8 cellular contexts compared by ENCODE assay signal in genomic region chr15:78640840-78641733, GRCh38. TPM values are rescaled to one million over a fixed set of nuclear protein-coding genes. Genes with fewer than 3 reads are reported as not detected.
DNase-seq lines count a peak whose midpoint lies in the region; ATAC-seq and TF ChIP-seq lines count a peak whose summit lies in the region.
"Had no signal": no experiment of that assay in that cellular context is flagged by ENCODE, and none has a peak within 500 bp of the region (broad histone marks: within the 10 kb centered on the region; RNA-seq: fewer than 3 reads in every experiment).

A gene with protein sequence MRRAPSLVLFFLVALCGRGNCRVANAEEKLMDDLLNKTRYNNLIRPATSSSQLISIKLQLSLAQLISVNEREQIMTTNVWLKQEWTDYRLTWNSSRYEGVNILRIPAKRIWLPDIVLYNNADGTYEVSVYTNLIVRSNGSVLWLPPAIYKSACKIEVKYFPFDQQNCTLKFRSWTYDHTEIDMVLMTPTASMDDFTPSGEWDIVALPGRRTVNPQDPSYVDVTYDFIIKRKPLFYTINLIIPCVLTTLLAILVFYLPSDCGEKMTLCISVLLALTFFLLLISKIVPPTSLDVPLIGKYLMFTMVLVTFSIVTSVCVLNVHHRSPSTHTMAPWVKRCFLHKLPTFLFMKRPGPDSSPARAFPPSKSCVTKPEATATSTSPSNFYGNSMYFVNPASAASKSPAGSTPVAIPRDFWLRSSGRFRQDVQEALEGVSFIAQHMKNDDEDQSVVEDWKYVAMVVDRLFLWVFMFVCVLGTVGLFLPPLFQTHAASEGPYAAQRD (minus strand): TSS chr15:78641210. CDS start chr15:78641133, 77 bp downstream.

- no peaks in the 10 kb centered on the region for H3K36me3 ChIP-seq in prostate gland

- 12% methylated on average over 46 of the region's 65 CpGs for WGBS in prostate gland

- H3K4me3 ChIP-seq in prostate gland: peak within 1 kb of the TSS; percentile 28 to 30

- peaks cover 4% of the 10 kb centered on the region for H3K36me3 Mint-ChIP-seq in glutamatergic neuron (ENCODE audit: unreplicated experiment)

- H3K27ac ChIP-seq in prostate gland: no peak within 1 kb of the TSS

- peaks cover 2% of the 10 kb centered on the region for H3K27me3 Mint-ChIP-seq in glutamatergic neuron (ENCODE audit: unreplicated experiment)

- peaks cover 32% of the 10 kb centered on the region for H3K4me1 Mint-ChIP-seq in glutamatergic neuron (ENCODE audit: low read depth, unreplicated experiment)

- DNase-seq in HPDE6-E6E7 (ENCODE audit: extremely low spot score): peak; percentile 93
- peak; percentile 72 for DNase-seq in activated CD8-positive, alpha-beta memory T cell treated with anti-CD3 and anti-CD28 coated beads for 24 hours
- peak; percentile 85 for DNase-seq in glutamatergic neuron
- DNase-seq in prostate gland (ENCODE audit: low spot score): no peak
- DNase-seq in NCI-H2107 treated with DMSO at 0.1 percent for 48 hours (lab: John Stamatoyannopoulos, UW; ENCODE audit: unreplicated experiment): no peak
- no peak for DNase-seq in AG08395 (ENCODE audit: low spot score)

- ATAC-seq in GM19452 (IDR thresholded peaks at IDR 0.05; ENCODE audit: unreplicated experiment): no peak

- H3K27ac Mint-ChIP-seq in glutamatergic neuron (ENCODE audit: unreplicated experiment): peak within 1 kb of the TSS; percentile 85

- H3K9me3 ChIP-seq in prostate gland: no peaks in the 10 kb centered on the region

- H3K9me3 Mint-ChIP-seq in glutamatergic neuron (ENCODE audit: unreplicated experiment): peaks cover 4% of the 10 kb centered on the region

- TF ChIP-seq CTCF in glutamatergic neuron (IDR thresholded peaks at IDR 0.05; ENCODE audit: partially characterized antibody, unreplicated experiment): no peak
- no peak for TF ChIP-seq CTCF in prostate gland (IDR thresholded peaks at IDR 0.05)

- TF ChIP-seq POLR2A in prostate gland (IDR thresholded peaks at IDR 0.05): no peak

- peak within 1 kb of the TSS; percentile 87 for H3K4me3 Mint-ChIP-seq in glutamatergic neuron (ENCODE audit: unreplicated experiment)

- no peaks in the 10 kb centered on the region for H3K27me3 ChIP-seq in prostate gland (replicated peaks; ENCODE audit: insufficient read depth)

- no peaks in the 10 kb centered on the region for H3K4me1 ChIP-seq in prostate gland (replicated peaks)

- intact Hi-C loops in prostate gland (cut with DNase I): no loop called here

RNA-seq across cellular contexts. Expression of the gene that starts here (rescaled TPM):
- total RNA-seq in glutamatergic neuron (ENCODE audit: unreplicated experiment): 71.6 TPM
- 1 to 10 TPM in 1 of 2 donors, not detected in 1; 3.0 TPM for total RNA-seq in prostate gland
- total RNA-seq: RPMI7951 had no signal

Comparison
In these comparisons a context has a peak if more than half of its experiments do, and no peak if none do; other contexts are left out.
1. RNA of the gene that starts here (total RNA-seq): 71.6 TPM in glutamatergic neuron (single experiment); 3.0 TPM in prostate gland; every median in the first group is over 10 times any median in the second.
2. DNase-seq: peak in HPDE6-E6E7 (single experiment), activated CD8-positive, alpha-beta memory T cell treated with anti-CD3 and anti-CD28 coated beads for 24 hours (single experiment) and glutamatergic neuron (single experiment); none in prostate gland (single experiment), NCI-H2107 treated with DMSO at 0.1 percent for 48 hours (single experiment) and AG08395 (single experiment).